Comparison of ENCODE assay signal across 22 cellular contexts in the genomic region with DNA sequence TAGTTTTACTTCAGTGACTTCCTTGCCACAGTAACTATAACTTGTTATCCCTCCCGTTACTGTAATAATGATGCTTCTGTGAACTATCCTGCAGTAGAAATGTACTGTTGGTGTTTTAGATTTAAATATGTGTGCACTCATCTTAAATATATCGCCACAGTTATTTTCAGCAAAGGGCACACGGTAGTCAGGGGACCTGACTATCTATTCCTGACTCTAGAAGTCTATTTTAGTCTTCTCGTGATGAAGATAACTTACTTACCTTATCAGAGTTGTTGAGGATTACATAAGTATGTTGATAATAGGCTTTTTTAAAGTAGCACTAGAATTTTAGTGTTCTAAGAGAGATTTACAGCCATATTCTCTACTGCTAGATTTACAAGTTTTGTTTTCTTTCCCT.
DNase-seq lines count a peak whose midpoint lies in the region; ATAC-seq and TF ChIP-seq lines count a peak whose summit lies in the region.
"Had no signal": no experiment of that assay in that cellular context is flagged by ENCODE, and none has a peak within 500 bp of the region (broad histone marks: within the 10 kb centered on the region; RNA-seq: fewer than 3 reads in every experiment).

No MANE protein-coding gene starts in this region.

- H3K27me3 ChIP-seq in cardiac muscle cell = no peaks in the 10 kb centered on the region
- H3K27me3 ChIP-seq in right atrium auricular region = no peaks in the 10 kb centered on the region
- H3K27me3 ChIP-seq in heart left ventricle = no peaks in the 10 kb centered on the region
- H3K27me3 ChIP-seq: BE2C; BLaER1 treated with 17β-estradiol and CSF1 and Interleukin-3, amounts not matched to agents 10 nM and 100 nM had no signal

- H3K36me3 Mint-ChIP-seq in activated T-cell treated with anti-CD3 and anti-CD28 coated beads, Interleukin-2, amount 50 U/mL, for 72 hours (ENCODE audit: insufficient read depth in 2 of 2) = peaks cover 0 to 2% of the 10 kb centered on the region in 2 donors
- no peaks in the 10 kb centered on the region for H3K36me3 Mint-ChIP-seq in natural killer cell treated with Interleukin-12 subunit alpha and Interleukin-12 subunit beta and Interleukin-15 and Interleukin-18, amount 100 ng/mL, for 72 hours

- no peak overlapping the region for H3K4me3 Mint-ChIP-seq in activated T-cell treated with anti-CD3 and anti-CD28 coated beads, Interleukin-2, amount 50 U/mL, for 72 hours
- no peak overlapping the region for H3K4me3 Mint-ChIP-seq in natural killer cell treated with Interleukin-12 subunit alpha and Interleukin-12 subunit beta and Interleukin-15 and Interleukin-18, amount 100 ng/mL, for 72 hours
- H3K4me3 Mint-ChIP-seq: CD14-positive monocyte; CD4-positive, alpha-beta T cell; CD8-positive, alpha-beta memory T cell had no signal

- H3K36me3 ChIP-seq in cardiac muscle cell = no peaks in the 10 kb centered on the region
- no peaks in the 10 kb centered on the region for H3K36me3 ChIP-seq in right atrium auricular region
- peaks cover 0 to 24% (median 0%) of the 10 kb centered on the region in 9 donors for H3K36me3 ChIP-seq in heart left ventricle

- no peaks in the 10 kb centered on the region for H3K4me1 Mint-ChIP-seq in activated T-cell treated with anti-CD3 and anti-CD28 coated beads, Interleukin-2, amount 50 U/mL, for 72 hours (ENCODE audit: low read depth)
- H3K4me1 Mint-ChIP-seq in natural killer cell treated with Interleukin-12 subunit alpha and Interleukin-12 subunit beta and Interleukin-15 and Interleukin-18, amount 100 ng/mL, for 72 hours (ENCODE audit: low read depth in 2 of 2) = no peaks in the 10 kb centered on the region
- H3K4me1 Mint-ChIP-seq: CD14-positive monocyte; CD8-positive, alpha-beta memory T cell had no signal

- no peak for ATAC-seq in activated T-cell treated with anti-CD3 and anti-CD28 coated beads, Interleukin-2, amount 50 U/mL, for 72 hours (replicated peaks in 1 of 2)
- ATAC-seq in heart left ventricle (peak; percentile 73 to 93 (median 90)), left ventricle myocardium superior (peak; percentile 96), HG02610 (IDR thresholded peaks at IDR 0.05; ENCODE audit: unreplicated experiment) (no peak)
- ATAC-seq in natural killer cell treated with Interleukin-12 subunit alpha and Interleukin-12 subunit beta and Interleukin-15 and Interleukin-18, amount 100 ng/mL, for 72 hours = no peak

- H3K9me3 Mint-ChIP-seq in activated T-cell treated with anti-CD3 and anti-CD28 coated beads, Interleukin-2, amount 50 U/mL, for 72 hours = no peaks in the 10 kb centered on the region
- H3K9me3 Mint-ChIP-seq in natural killer cell treated with Interleukin-12 subunit alpha and Interleukin-12 subunit beta and Interleukin-15 and Interleukin-18, amount 100 ng/mL, for 72 hours = no peaks in the 10 kb centered on the region
- H3K9me3 Mint-ChIP-seq: CD14-positive monocyte; CD4-positive, alpha-beta T cell; CD8-positive, alpha-beta memory T cell had no signal

- H3K27ac ChIP-seq in cardiac muscle cell = peak overlapping the region; percentile 49
- no peak overlapping the region for H3K27ac ChIP-seq in right atrium auricular region
- peak overlapping the region in 8 of 12 donors; percentile 14 to 73 (median 62) for H3K27ac ChIP-seq in heart left ventricle
- H3K27ac ChIP-seq: 22Rv1; BLaER1 treated with 17β-estradiol and CSF1 and Interleukin-3, amounts not matched to agents 10 nM and 100 nM had no signal

- no peaks in the 10 kb centered on the region for H3K27me3 Mint-ChIP-seq in activated T-cell treated with anti-CD3 and anti-CD28 coated beads, Interleukin-2, amount 50 U/mL, for 72 hours (ENCODE audit: low read depth)
- H3K27me3 Mint-ChIP-seq in natural killer cell treated with Interleukin-12 subunit alpha and Interleukin-12 subunit beta and Interleukin-15 and Interleukin-18, amount 100 ng/mL, for 72 hours = no peaks in the 10 kb centered on the region
- H3K27me3 Mint-ChIP-seq: CD4-positive, alpha-beta T cell; CD8-positive, alpha-beta memory T cell had no signal

- no peak overlapping the region for H3K4me3 ChIP-seq in cardiac muscle cell
- no peak overlapping the region for H3K4me3 ChIP-seq in right atrium auricular region
- no peak overlapping the region for H3K4me3 ChIP-seq in heart left ventricle
- H3K4me3 ChIP-seq: BLaER1 treated with 17β-estradiol and CSF1 and Interleukin-3, amounts not matched to agents 10 nM and 100 nM; HAP-1 had no signal

- intact Hi-C loops in heart left ventricle (cut with DNase I) (loop anchor here in 4 of 10 donors (5.0 to 10.0 kb wide), 5 partner anchors 221 to 739 kb away; a partner anchor contains a TSS), left ventricle myocardium superior (cut with micrococcal nuclease) (loop anchor here (10.0 kb wide), 1 partner anchor 579 kb away; a partner anchor contains a TSS)

- TF ChIP-seq CTCF in cardiac muscle cell (IDR thresholded peaks at IDR 0.05; ENCODE audit: low read depth, low read length) (no peak), right atrium auricular region (IDR thresholded peaks at IDR 0.05) (no peak), heart left ventricle (IDR thresholded peaks at IDR 0.05) (no peak)

- H3K4me1 ChIP-seq in cardiac muscle cell (ENCODE audit: low read depth) (peaks cover 26% of the 10 kb centered on the region), right atrium auricular region (no peaks in the 10 kb centered on the region), heart left ventricle (peaks cover 0 to 13% (median 0%) of the 10 kb centered on the region in 12 donors)
- H3K4me1 ChIP-seq: BE2C; BLaER1 treated with 17β-estradiol and CSF1 and Interleukin-3, amounts not matched to agents 10 nM and 100 nM; HAP-1 had no signal

- DNase-seq in activated T-cell treated with anti-CD3 and anti-CD28 coated beads, Interleukin-2, amount 50 U/mL, for 72 hours = no peak
- DNase-seq in activated T-cell treated with anti-CD3 and anti-CD28 coated beads, Interleukin-2, amount 50 U/mL, for 1 hour = no peak
- DNase-seq in cardiac muscle cell (ENCODE audit: low read depth in 1 of 2, low spot score in 1 of 2) (peak in 1 of 2 donors; percentile 42), right atrium auricular region (ENCODE audit: low spot score) (no peak), heart left ventricle (no peak), left ventricle myocardium superior (no peak)
- DNase-seq in natural killer cell treated with Interleukin-12 subunit alpha and Interleukin-12 subunit beta and Interleukin-15 and Interleukin-18, amount 100 ng/mL, for 72 hours (ENCODE audit: low spot score) = no peak
- DNase-seq: ACHN; AML-193; BE2C; CD4-positive, alpha-beta T cell; CD8-positive, alpha-beta memory T cell; DMS 273 treated with DMSO at 0.1 percent for 48 hours; DMS79; EL; GDM1; GOT3 had no signal

- H3K9me3 ChIP-seq in cardiac muscle cell (ENCODE audit: low read depth) (no peaks in the 10 kb centered on the region), right atrium auricular region (no peaks in the 10 kb centered on the region), heart left ventricle (no peaks in the 10 kb centered on the region)
- H3K9me3 ChIP-seq: BE2C; BLaER1 treated with 17β-estradiol and CSF1 and Interleukin-3, amounts not matched to agents 10 nM and 100 nM; HAP-1 had no signal

- no peak for TF ChIP-seq POLR2A in heart left ventricle (IDR thresholded peaks at IDR 0.05)

- WGBS in heart left ventricle, 4 donors = 39 to 53% (median 46%) methylated on average over 4 of the region's 4 CpGs

- peak overlapping the region; percentile 1 for H3K27ac Mint-ChIP-seq in activated T-cell treated with anti-CD3 and anti-CD28 coated beads, Interleukin-2, amount 50 U/mL, for 72 hours
- no peak overlapping the region for H3K27ac Mint-ChIP-seq in natural killer cell treated with Interleukin-12 subunit alpha and Interleukin-12 subunit beta and Interleukin-15 and Interleukin-18, amount 100 ng/mL, for 72 hours
- H3K27ac Mint-ChIP-seq: CD14-positive monocyte; CD4-positive, alpha-beta T cell; CD8-positive, alpha-beta memory T cell had no signal

Comparison
In these comparisons a context has a peak if more than half of its experiments do, and no peak if none do; other contexts are left out.
1. H3K27ac ChIP-seq: peak in cardiac muscle cell (single experiment) and heart left ventricle (8 of 12); none in right atrium auricular region (0 of 2).
2. ATAC-seq: peak in heart left ventricle (4 of 4) and left ventricle myocardium superior (single experiment); none in activated T-cell treated with anti-CD3 and anti-CD28 coated beads, Interleukin-2, amount 50 U/mL, for 72 hours (0 of 2), HG02610 (single experiment) and natural killer cell treated with Interleukin-12 subunit alpha and Interleukin-12 subunit beta and Interleukin-15 and Interleukin-18, amount 100 ng/mL, for 72 hours (0 of 2).